ENCODE assay signal across 8 cellular contexts in the genomic region with DNA sequence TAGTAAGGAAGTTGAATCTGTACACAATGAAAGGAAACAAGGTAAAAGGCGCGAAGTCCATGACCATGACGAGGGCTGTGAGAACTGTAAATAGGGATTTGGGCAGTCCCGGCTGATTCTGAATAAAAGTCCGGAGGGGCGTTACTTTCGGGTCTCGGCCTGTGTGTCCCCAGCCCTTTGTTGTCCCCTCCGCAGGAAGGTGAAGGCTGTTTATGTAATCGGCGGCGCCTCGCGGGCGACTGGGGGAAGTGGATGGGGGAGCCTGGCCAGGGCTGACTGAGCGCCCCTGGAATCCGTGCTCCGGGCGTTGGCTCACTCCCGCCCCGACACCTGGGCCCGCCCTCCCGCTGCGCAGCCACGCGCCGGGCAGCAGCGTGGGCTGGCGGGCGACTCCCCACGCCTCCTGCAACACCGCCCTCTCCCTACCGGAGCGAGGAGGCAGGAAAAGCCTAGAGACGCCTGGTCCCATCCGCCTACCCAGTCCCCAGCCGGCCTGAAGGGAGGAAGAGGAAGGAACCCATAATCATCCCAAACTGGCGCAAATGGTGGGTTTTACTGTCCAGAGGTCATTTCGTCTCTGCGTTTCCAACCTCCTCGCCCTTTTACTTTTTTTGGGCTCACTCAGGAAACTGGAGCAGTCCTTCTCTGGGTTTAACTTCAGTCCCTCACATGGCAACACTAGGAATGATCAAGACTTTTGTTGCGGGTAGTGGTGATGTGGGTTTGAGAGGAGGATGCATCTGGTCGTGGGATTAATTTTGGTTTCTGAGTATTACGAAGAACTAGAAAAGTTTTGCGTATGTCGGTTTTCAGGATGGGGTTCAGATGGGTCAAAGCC. TPM values are rescaled to one million over a fixed set of nuclear protein-coding genes. Genes with fewer than 3 reads are reported as not detected.
DNase-seq lines count a peak whose midpoint lies in the region; ATAC-seq, FAIRE-seq and TF ChIP-seq lines count a peak whose summit lies in the region.

No MANE protein-coding gene starts in this region.

- H3K4me1 ChIP-seq in CD4-positive, alpha-beta memory T cell (ENCODE audit: insufficient read depth, low read length), result peaks cover 48% of the 10 kb centered on the region
- H3K4me1 ChIP-seq in adrenal gland (replicated peaks in 1 of 2) (peaks cover 20 to 25% of the 10 kb centered on the region in 2 donors), keratinocyte (ENCODE audit: control insufficient read depth, extremely low read depth, insufficient read depth, low read length) (peaks cover 34% of the 10 kb centered on the region)

- H3K27me3 Mint-ChIP-seq in CD4-positive, alpha-beta memory T cell, result peaks cover 21 to 33% of the 10 kb centered on the region in 2 donors
- peaks cover 57 to 65% of the 10 kb centered on the region in 2 donors for H3K27me3 Mint-ChIP-seq in stimulated activated naive B cell treated with anti-CD40 and anti-IgM and Interleukin-4, amounts not matched to agents 10 μg/mL and 1 μg/mL and 100 μg/mL, for 72 hours

- no peaks in the 10 kb centered on the region for H3K79me2 ChIP-seq in keratinocyte (ENCODE audit: control insufficient read depth, insufficient read depth, low read length)

- H3K36me3 Mint-ChIP-seq in CD4-positive, alpha-beta memory T cell, result no peaks in the 10 kb centered on the region
- H3K36me3 Mint-ChIP-seq in stimulated activated naive B cell treated with anti-CD40 and anti-IgM and Interleukin-4, amounts not matched to agents 10 μg/mL and 1 μg/mL and 100 μg/mL, for 72 hours, result no peaks in the 10 kb centered on the region

- H3K4me3 Mint-ChIP-seq in CD4-positive, alpha-beta memory T cell, result peak overlapping the region; percentile 79 to 93 (median 85)
- H3K4me3 Mint-ChIP-seq in stimulated activated naive B cell treated with anti-CD40 and anti-IgM and Interleukin-4, amounts not matched to agents 10 μg/mL and 1 μg/mL and 100 μg/mL, for 72 hours, result peak overlapping the region; percentile 68 to 81

- no peaks in the 10 kb centered on the region for H4K20me1 ChIP-seq in keratinocyte (ENCODE audit: control insufficient read depth, extremely low read depth, insufficient read depth, low read length)

- H3K9me1 ChIP-seq in keratinocyte (ENCODE audit: control insufficient read depth, extremely low read depth, insufficient read depth, low read length), result no peaks in the 10 kb centered on the region

- H3K27me3 ChIP-seq in CD4-positive, alpha-beta memory T cell (ENCODE audit: insufficient read depth, low read length), result peaks cover 20% of the 10 kb centered on the region
- H3K27me3 ChIP-seq in adrenal gland (no peaks in the 10 kb centered on the region), keratinocyte (ENCODE audit: control insufficient read depth, extremely low read depth, insufficient read depth, low read length) (no peaks in the 10 kb centered on the region)

- intact Hi-C loops in CD4-positive, alpha-beta memory T cell (cut with micrococcal nuclease), result no loop called here
- intact Hi-C loops in adrenal gland (cut with DNase I), result no loop called here

- no peaks in the 10 kb centered on the region for H3K9me3 ChIP-seq in CD4-positive, alpha-beta memory T cell (ENCODE audit: control insufficient read depth in 1 of 2, low read length in 2 of 2)
- H3K9me3 ChIP-seq in adrenal gland (replicated peaks in 1 of 3), result no peaks in the 10 kb centered on the region
- H3K9me3 ChIP-seq in keratinocyte (ENCODE audit: control insufficient read depth, low read depth, low read length), result no peaks in the 10 kb centered on the region

- peak overlapping the region in 4 of 7 donors; percentile 52 to 74 (median 66) for H3K27ac Mint-ChIP-seq in CD4-positive, alpha-beta memory T cell
- H3K27ac Mint-ChIP-seq in stimulated activated naive B cell treated with anti-CD40 and anti-IgM and Interleukin-4, amounts not matched to agents 10 μg/mL and 1 μg/mL and 100 μg/mL, for 72 hours, result no peak overlapping the region

- no peak for TF ChIP-seq CTCF in adrenal gland (IDR thresholded peaks at IDR 0.05)
- peak in 2 of 3 experiments; percentile 24 to 31 for TF ChIP-seq CTCF in keratinocyte (optimal IDR thresholded peaks at IDR 0.05 in 1 of 3, IDR thresholded peaks at IDR 0.05 in 1 of 3, conservative IDR thresholded peaks at IDR 0.05 in 1 of 3; ENCODE audit: extremely low read depth in 1 of 3, insufficient read depth in 2 of 3, low read length in 3 of 3)

- peak overlapping the region; percentile 46 to 60 for H3K4me3 ChIP-seq in CD4-positive, alpha-beta memory T cell (ENCODE audit: low read length in 2 of 2)
- H3K4me3 ChIP-seq in adrenal gland (peak overlapping the region in 2 of 4 donors; percentile 4 to 48), keratinocyte (ENCODE audit: control insufficient read depth in 2 of 3, extremely low read depth in 1 of 3, insufficient read depth in 2 of 3, low read depth in 1 of 3, low read length in 3 of 3) (peak overlapping the region; percentile 39 to 80 (median 50))

- CTCF ChIA-PET in CD4-positive, alpha-beta memory T cell (lab: Charles Lee; ENCODE audit: partially characterized antibody), result interaction anchor here (0.6 to 6.7 kb wide), 9 partner anchors 9 to 274 kb away, joined by 3 to 263 read pairs (median 6); partner anchors contain the start of genes POLR1H, PPP1R11, RNF39 and TRIM40

- peak in 1 of 2 donors; percentile 4 for ATAC-seq in stimulated activated naive B cell treated with anti-CD40 and anti-IgM and Interleukin-4, amounts not matched to agents 10 μg/mL and 1 μg/mL and 100 μg/mL, for 72 hours (replicated peaks)
- ATAC-seq in HG02938 (IDR thresholded peaks at IDR 0.05; ENCODE audit: unreplicated experiment), result no peak

- H3K36me3 ChIP-seq in CD4-positive, alpha-beta memory T cell (ENCODE audit: insufficient read depth, low read length), result no peaks in the 10 kb centered on the region
- H3K36me3 ChIP-seq in adrenal gland (replicated peaks in 1 of 2) (no peaks in the 10 kb centered on the region), keratinocyte (ENCODE audit: control insufficient read depth in 2 of 2, extremely low read depth in 1 of 2, insufficient read depth in 2 of 2, low read length in 2 of 2) (no peaks in the 10 kb centered on the region)

- peak in 1 of 2 donors; percentile 31 for TF ChIP-seq POLR2A in adrenal gland (IDR thresholded peaks at IDR 0.05)

- H2AFZ ChIP-seq in keratinocyte (ENCODE audit: control insufficient read depth, low read length), result peak overlapping the region; percentile 76

- WGBS in adrenal gland, 4 donors, result 4 to 12% (median 7%) methylated on average over 21 to 46 of the region's 46 CpGs

- POLR2A ChIA-PET in CD4-positive, alpha-beta memory T cell (lab: Charles Lee; ENCODE audit: partially characterized antibody), result interaction anchor here (0.9 to 4.0 kb wide), 6 partner anchors 26 to 225 kb away, joined by 3 to 38 read pairs (median 10); partner anchors contain the start of genes POLR1H, PPP1R11 and RNF39

- DNase-seq in CD4-positive, alpha-beta memory T cell, result peak in 1 of 5 donors; percentile 7
- DNase-seq in LoVo (ENCODE audit: low spot score), result peak; percentile 86
- DNase-seq in adrenal gland, result peak; percentile 49 to 65 (median 59)
- DNase-seq in keratinocyte (ENCODE audit: low read depth, low spot score), result peak; percentile 28
- DNase-seq in stimulated activated naive B cell treated with anti-CD40 and anti-IgM and Interleukin-4, amounts not matched to agents 10 μg/mL and 1 μg/mL and 100 μg/mL, for 72 hours, result no peak
- no peak for DNase-seq in amniotic stem cell (lab: John Stamatoyannopoulos, UW)
- DNase-seq in middle frontal gyrus (ENCODE audit: extremely low spot score, low spot score), result no peak

- H3K9me3 Mint-ChIP-seq in CD4-positive, alpha-beta memory T cell, result peaks cover 0 to 2% (median 0%) of the 10 kb centered on the region in 8 donors
- no peaks in the 10 kb centered on the region for H3K9me3 Mint-ChIP-seq in stimulated activated naive B cell treated with anti-CD40 and anti-IgM and Interleukin-4, amounts not matched to agents 10 μg/mL and 1 μg/mL and 100 μg/mL, for 72 hours

- no peak overlapping the region for H3K27ac ChIP-seq in CD4-positive, alpha-beta memory T cell (ENCODE audit: low read depth, low read length)
- H3K27ac ChIP-seq in adrenal gland (peak overlapping the region in 3 of 5 donors; percentile 6 to 81 (median 73)), keratinocyte (ENCODE audit: control insufficient read depth, insufficient read depth, low read length) (peak overlapping the region; percentile 39)

- H3K4me2 ChIP-seq in keratinocyte (ENCODE audit: control insufficient read depth, extremely low read depth, insufficient read depth, low read depth, low read length), result peak overlapping the region; percentile 99

- H3K4me1 Mint-ChIP-seq in CD4-positive, alpha-beta memory T cell, result peaks cover 33 to 61% (median 48%) of the 10 kb centered on the region in 4 donors
- peaks cover 35 to 38% of the 10 kb centered on the region in 2 donors for H3K4me1 Mint-ChIP-seq in stimulated activated naive B cell treated with anti-CD40 and anti-IgM and Interleukin-4, amounts not matched to agents 10 μg/mL and 1 μg/mL and 100 μg/mL, for 72 hours

- dilution Hi-C loops in keratinocyte (cut with MboI; ENCODE audit: extremely low pct_ligation_motif_present, low sequenced_read_pairs), result no loop called here

- no peak for FAIRE-seq in keratinocyte (lab: Jason Lieb, UNC)

- peak overlapping the region; percentile 73 for H3K9ac ChIP-seq in keratinocyte (ENCODE audit: control insufficient read depth, extremely low read depth, insufficient read depth, low read length)

RNA-seq across cellular contexts. Expression of gene TRIM31, which starts 12.1 kb away (rescaled TPM):
- total RNA-seq in CD4-positive, alpha-beta memory T cell, result under 1 TPM in 1 of 2 experiments, not detected in 1; 0.20 TPM
- polyA plus RNA-seq in CD4-positive, alpha-beta memory T cell, result under 1 TPM; 0.11 to 0.21 TPM
- total RNA-seq in adrenal gland, result under 1 TPM in 2 of 8 donors, not detected in 6; 0.19 TPM
- polyA plus RNA-seq in adrenal gland (under 1 TPM in 2 of 3 donors, not detected in 1; 0.13 to 0.80 TPM), keratinocyte (0.06 TPM in 1 of 3 replicates, not detected in the others)
- not detected for polyA plus RNA-seq in keratinocyte (2011; ENCODE audit: low read depth)
- polyA plus RNA-seq in keratinocyte (2011; cell fraction: cytosol; rRNA removed), result 0.05 TPM in 2 replicates
- 0.08 TPM in 1 of 2 replicates, not detected in the other for polyA plus RNA-seq in keratinocyte (2011; cell fraction: nucleus; rRNA removed)
- 0.18 and 2.5 TPM in 2 replicates for polyA plus RNA-seq in keratinocyte (2012; ENCODE audit: low replicate concordance)
- not detected in 3 replicates for polyA minus RNA-seq in keratinocyte
- not detected for polyA minus RNA-seq in keratinocyte (2011; cell fraction: cytosol; rRNA and poly(A)+ RNA removed)
- not detected in 2 replicates for polyA minus RNA-seq in keratinocyte (2011; cell fraction: nucleus; rRNA and poly(A)+ RNA removed)

RNA-seq across cellular contexts. Expression of gene RNF39, which starts 25.2 kb away (rescaled TPM):
- total RNA-seq in CD4-positive, alpha-beta memory T cell, result not detected
- polyA plus RNA-seq in CD4-positive, alpha-beta memory T cell, result under 1 TPM in 1 of 2 donors, not detected in 1; 0.21 TPM
- 1 to 10 TPM in 3 of 8 donors, under 1 TPM in 3, not detected in 2; 0.11 to 1.7 (median 0.96) TPM for total RNA-seq in adrenal gland
- under 1 TPM; 0.17 to 0.51 (median 0.48) TPM for polyA plus RNA-seq in adrenal gland
- polyA plus RNA-seq in keratinocyte, result 2.8 to 4.4 TPM (median 4.2 TPM) in 3 replicates
- 18.5 TPM for polyA plus RNA-seq in keratinocyte (2011; ENCODE audit: low read depth)
- 2.7 and 3.5 TPM in 2 replicates for polyA plus RNA-seq in keratinocyte (2011; cell fraction: cytosol; rRNA removed)
- polyA plus RNA-seq in keratinocyte (2011; cell fraction: nucleus; rRNA removed), result 5.8 and 5.9 TPM in 2 replicates
- polyA plus RNA-seq in keratinocyte (2012; ENCODE audit: low replicate concordance), result 2.6 and 132 TPM in 2 replicates
- 0.93 to 2.5 TPM (median 1.8 TPM) in 3 replicates for polyA minus RNA-seq in keratinocyte
- 4.2 TPM for polyA minus RNA-seq in keratinocyte (2011; cell fraction: cytosol; rRNA and poly(A)+ RNA removed)
- 1.8 and 3.2 TPM in 2 replicates for polyA minus RNA-seq in keratinocyte (2011; cell fraction: nucleus; rRNA and poly(A)+ RNA removed)

RNA-seq across cellular contexts. Expression of gene PPP1R11, which starts 33.8 kb away (rescaled TPM):
- total RNA-seq in CD4-positive, alpha-beta memory T cell, result 10 to 100 TPM; 65.2 to 66.2 TPM
- 100 to 1,000 TPM; 114 to 134 TPM for polyA plus RNA-seq in CD4-positive, alpha-beta memory T cell
- total RNA-seq in adrenal gland, result 10 to 100 TPM; 36.8 to 70.7 (median 52.4) TPM
- 10 to 100 TPM; 34.7 to 97.7 (median 43.4) TPM for polyA plus RNA-seq in adrenal gland
- polyA plus RNA-seq in keratinocyte, result 51.5 to 58.0 TPM (median 54.9 TPM) in 3 replicates
- polyA plus RNA-seq in keratinocyte (2011; ENCODE audit: low read depth), result 16.2 TPM
- 49.3 and 77.1 TPM in 2 replicates for polyA plus RNA-seq in keratinocyte (2011; cell fraction: cytosol; rRNA removed)
- polyA plus RNA-seq in keratinocyte (2011; cell fraction: nucleus; rRNA removed), result 30.4 and 30.8 TPM in 2 replicates
- polyA plus RNA-seq in keratinocyte (2012; ENCODE audit: low replicate concordance), result 36.9 and 42.5 TPM in 2 replicates
- polyA minus RNA-seq in keratinocyte, result 30.0 to 39.5 TPM (median 37.5 TPM) in 3 replicates
- 26.7 TPM for polyA minus RNA-seq in keratinocyte (2011; cell fraction: cytosol; rRNA and poly(A)+ RNA removed)
- polyA minus RNA-seq in keratinocyte (2011; cell fraction: nucleus; rRNA and poly(A)+ RNA removed), result 4.2 and 9.7 TPM in 2 replicates

RNA-seq across cellular contexts. Expression of gene TRIM40, which starts 35.1 kb away (rescaled TPM):
- total RNA-seq in CD4-positive, alpha-beta memory T cell, result not detected
- polyA plus RNA-seq in CD4-positive, alpha-beta memory T cell, result not detected
- not detected for total RNA-seq in adrenal gland
- polyA plus RNA-seq in adrenal gland, result under 1 TPM in 1 of 3 donors, not detected in 2; 0.16 TPM
- not detected in 3 replicates for polyA plus RNA-seq in keratinocyte
- not detected for polyA plus RNA-seq in keratinocyte (2011; ENCODE audit: low read depth)
- not detected in 2 replicates for polyA plus RNA-seq in keratinocyte (2011; cell fraction: cytosol; rRNA removed)
- not detected in 2 replicates for polyA plus RNA-seq in keratinocyte (2011; cell fraction: nucleus; rRNA removed)
- not detected in 2 replicates for polyA plus RNA-seq in keratinocyte (2012; ENCODE audit: low replicate concordance)
- polyA minus RNA-seq in keratinocyte, result not detected in 3 replicates
- not detected for polyA minus RNA-seq in keratinocyte (2011; cell fraction: cytosol; rRNA and poly(A)+ RNA removed)
- not detected in 2 replicates for polyA minus RNA-seq in keratinocyte (2011; cell fraction: nucleus; rRNA and poly(A)+ RNA removed)

RNA-seq across cellular contexts. Expression of gene POLR1H, which starts 39.7 kb away (rescaled TPM):
- 10 to 100 TPM; 47.2 to 50.0 TPM for total RNA-seq in CD4-positive, alpha-beta memory T cell
- polyA plus RNA-seq in CD4-positive, alpha-beta memory T cell, result 100 to 1,000 TPM in 1 of 2 donors, 10 to 100 TPM in 1; 65.7 to 109 TPM
- total RNA-seq in adrenal gland, result 10 to 100 TPM in 7 of 8 donors, 1 to 10 TPM in 1; 6.8 to 75.1 (median 32.4) TPM
- polyA plus RNA-seq in adrenal gland, result 10 to 100 TPM; 24.7 to 53.8 (median 29.2) TPM
- polyA plus RNA-seq in keratinocyte, result 27.9 to 28.8 TPM (median 28.7 TPM) in 3 replicates
- 13.7 TPM for polyA plus RNA-seq in keratinocyte (2011; ENCODE audit: low read depth)
- polyA plus RNA-seq in keratinocyte (2011; cell fraction: cytosol; rRNA removed), result 20.3 and 21.4 TPM in 2 replicates
- polyA plus RNA-seq in keratinocyte (2011; cell fraction: nucleus; rRNA removed), result 18.0 and 19.3 TPM in 2 replicates
- 28.2 and 36.9 TPM in 2 replicates for polyA plus RNA-seq in keratinocyte (2012; ENCODE audit: low replicate concordance)
- 12.7 to 21.2 TPM (median 15.1 TPM) in 3 replicates for polyA minus RNA-seq in keratinocyte
- polyA minus RNA-seq in keratinocyte (2011; cell fraction: cytosol; rRNA and poly(A)+ RNA removed), result 8.4 TPM
- 2.8 and 3.4 TPM in 2 replicates for polyA minus RNA-seq in keratinocyte (2011; cell fraction: nucleus; rRNA and poly(A)+ RNA removed)

Comparison
In these comparisons a context has a peak if more than half of its experiments do, and no peak if none do; other contexts are left out.
1. DNase-seq: peak in LoVo (single experiment), adrenal gland (7 of 7) and keratinocyte (single experiment); none in stimulated activated naive B cell treated with anti-CD40 and anti-IgM and Interleukin-4, amounts not matched to agents 10 μg/mL and 1 μg/mL and 100 μg/mL, for 72 hours (single experiment), amniotic stem cell (single experiment) and middle frontal gyrus (single experiment).
2. CTCF ChIP-seq: peak in keratinocyte (2 of 3); none in adrenal gland (0 of 6).